In the genomic region with DNA sequence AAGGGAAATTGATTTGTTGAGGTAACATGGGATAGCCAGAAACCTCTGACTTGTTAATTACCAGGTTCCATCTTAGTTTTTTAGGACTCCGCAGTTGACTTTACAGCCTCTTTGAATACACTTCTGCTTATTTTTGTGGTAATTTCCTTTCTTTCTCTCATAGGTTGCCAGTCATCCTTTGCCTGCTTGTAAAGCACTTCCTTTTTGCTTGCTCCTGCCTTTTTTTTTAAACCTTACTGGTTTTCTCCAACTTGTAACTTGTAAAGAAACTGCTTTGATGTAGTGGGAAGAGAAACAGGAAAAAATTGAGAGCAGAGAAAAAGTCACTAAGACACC, we compare ENCODE assay signal across 1 cellular context.
TF ChIP-seq lines count a peak whose summit lies in the region.

No MANE protein-coding gene starts in this region.

TF ChIP-seq in HCT116, 20 proteins besides CTCF, POLR2A, EP300 and RAD21 (continued from another document):
- TF ChIP-seq, protein P1, sequence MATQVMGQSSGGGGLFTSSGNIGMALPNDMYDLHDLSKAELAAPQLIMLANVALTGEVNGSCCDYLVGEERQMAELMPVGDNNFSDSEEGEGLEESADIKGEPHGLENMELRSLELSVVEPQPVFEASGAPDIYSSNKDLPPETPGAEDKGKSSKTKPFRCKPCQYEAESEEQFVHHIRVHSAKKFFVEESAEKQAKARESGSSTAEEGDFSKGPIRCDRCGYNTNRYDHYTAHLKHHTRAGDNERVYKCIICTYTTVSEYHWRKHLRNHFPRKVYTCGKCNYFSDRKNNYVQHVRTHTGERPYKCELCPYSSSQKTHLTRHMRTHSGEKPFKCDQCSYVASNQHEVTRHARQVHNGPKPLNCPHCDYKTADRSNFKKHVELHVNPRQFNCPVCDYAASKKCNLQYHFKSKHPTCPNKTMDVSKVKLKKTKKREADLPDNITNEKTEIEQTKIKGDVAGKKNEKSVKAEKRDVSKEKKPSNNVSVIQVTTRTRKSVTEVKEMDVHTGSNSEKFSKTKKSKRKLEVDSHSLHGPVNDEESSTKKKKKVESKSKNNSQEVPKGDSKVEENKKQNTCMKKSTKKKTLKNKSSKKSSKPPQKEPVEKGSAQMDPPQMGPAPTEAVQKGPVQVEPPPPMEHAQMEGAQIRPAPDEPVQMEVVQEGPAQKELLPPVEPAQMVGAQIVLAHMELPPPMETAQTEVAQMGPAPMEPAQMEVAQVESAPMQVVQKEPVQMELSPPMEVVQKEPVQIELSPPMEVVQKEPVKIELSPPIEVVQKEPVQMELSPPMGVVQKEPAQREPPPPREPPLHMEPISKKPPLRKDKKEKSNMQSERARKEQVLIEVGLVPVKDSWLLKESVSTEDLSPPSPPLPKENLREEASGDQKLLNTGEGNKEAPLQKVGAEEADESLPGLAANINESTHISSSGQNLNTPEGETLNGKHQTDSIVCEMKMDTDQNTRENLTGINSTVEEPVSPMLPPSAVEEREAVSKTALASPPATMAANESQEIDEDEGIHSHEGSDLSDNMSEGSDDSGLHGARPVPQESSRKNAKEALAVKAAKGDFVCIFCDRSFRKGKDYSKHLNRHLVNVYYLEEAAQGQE (IDR thresholded peaks at IDR 0.05; ENCODE audit: low read depth): no peak
- TF ChIP-seq POLR2AphosphoS5 (IDR thresholded peaks at IDR 0.05; ENCODE audit: low read depth, low read length): no peak
- TF ChIP-seq ZFX (IDR thresholded peaks at IDR 0.05): no peak
- TF ChIP-seq FOSL1 (IDR thresholded peaks at IDR 0.05; ENCODE audit: low read depth): no peak
TF ChIP-seq in HCT116: peak in this region for 0.
